In genomic region chr1:41240806-41241747, GRCh38 we compare ENCODE assay signal across 8 cellular contexts. TPM values are rescaled to one million over a fixed set of nuclear protein-coding genes. Genes with fewer than 3 reads are reported as not detected.
DNase-seq lines count a peak whose midpoint lies in the region; ATAC-seq lines count a peak whose summit lies in the region.

No MANE protein-coding gene starts in this region.

- peak overlapping the region; percentile 76 to 93 for H3K4me3 ChIP-seq in esophagus (ENCODE audit: low read depth in 1 of 2, low read length in 2 of 2)
- peak overlapping the region; percentile 71 to 74 for H3K4me3 ChIP-seq in muscle layer of duodenum (ENCODE audit: low read depth in 1 of 2, low read length in 2 of 2)

- peak; percentile 57 for ATAC-seq in HG02798 (IDR thresholded peaks at IDR 0.05; ENCODE audit: poor library complexity, unreplicated experiment)

- no peaks in the 10 kb centered on the region for H3K9me3 Mint-ChIP-seq in stimulated activated naive CD8-positive, alpha-beta T cell treated with anti-CD3 and anti-CD28 coated beads, Interleukin-15, Interleukin-2, amounts not matched to agents 100 ng/mL and 50 ng/mL, for 24 hours

- peak overlapping the region; percentile 89 for H3K4me3 Mint-ChIP-seq in stimulated activated naive CD8-positive, alpha-beta T cell treated with anti-CD3 and anti-CD28 coated beads, Interleukin-15, Interleukin-2, amounts not matched to agents 100 ng/mL and 50 ng/mL, for 24 hours

- 2 to 6% methylated on average over 46 to 57 of the region's 57 CpGs for WGBS in esophagus, 2 donors

- H3K4me1 ChIP-seq in esophagus (ENCODE audit: control insufficient read depth in 2 of 2, insufficient read depth in 2 of 2, low read length in 1 of 2) = no peaks in the 10 kb centered on the region
- peaks cover 0 to 25% of the 10 kb centered on the region in 2 donors for H3K4me1 ChIP-seq in muscle layer of duodenum (ENCODE audit: control insufficient read depth in 1 of 2, insufficient read depth in 2 of 2, low read length in 2 of 2)

- H3K36me3 Mint-ChIP-seq in stimulated activated naive CD8-positive, alpha-beta T cell treated with anti-CD3 and anti-CD28 coated beads, Interleukin-15, Interleukin-2, amounts not matched to agents 100 ng/mL and 50 ng/mL, for 24 hours (ENCODE audit: low read depth) = peaks cover 6% of the 10 kb centered on the region

- H3K36me3 ChIP-seq in esophagus (ENCODE audit: control insufficient read depth in 2 of 2, insufficient read depth in 2 of 2, low read length in 1 of 2) (no peaks in the 10 kb centered on the region), muscle layer of duodenum (ENCODE audit: control insufficient read depth in 1 of 2, insufficient read depth in 2 of 2, low read length in 2 of 2) (no peaks in the 10 kb centered on the region)

- H3K27me3 ChIP-seq in esophagus (ENCODE audit: control insufficient read depth in 1 of 2, insufficient read depth in 2 of 2, low read length in 2 of 2) (no peaks in the 10 kb centered on the region), muscle layer of duodenum (ENCODE audit: low read depth, low read length) (no peaks in the 10 kb centered on the region)

- peak overlapping the region; percentile 91 for H3K27ac ChIP-seq in esophagus (ENCODE audit: low read depth in 2 of 2, low read length in 1 of 2)
- peak overlapping the region; percentile 87 for H3K27ac ChIP-seq in muscle layer of duodenum (ENCODE audit: low read length)

- peaks cover 30% of the 10 kb centered on the region for H3K4me1 Mint-ChIP-seq in stimulated activated naive CD8-positive, alpha-beta T cell treated with anti-CD3 and anti-CD28 coated beads, Interleukin-15, Interleukin-2, amounts not matched to agents 100 ng/mL and 50 ng/mL, for 24 hours (ENCODE audit: low read depth)

- DNase-seq in NCI-H345 (lab: John Stamatoyannopoulos, UW) (peak; percentile 47), NCI-H345 treated with DMSO at 0.1 percent for 48 hours (lab: John Stamatoyannopoulos, UW; ENCODE audit: unreplicated experiment) (no peak), NCI-H748 (lab: John Stamatoyannopoulos, UW; ENCODE audit: unreplicated experiment) (peak; percentile 97), activated T-cell treated with anti-CD3 and anti-CD28 coated beads for 24 hours (ENCODE audit: low read depth) (peak; percentile 30)

- peaks cover 14% of the 10 kb centered on the region for H3K27me3 Mint-ChIP-seq in stimulated activated naive CD8-positive, alpha-beta T cell treated with anti-CD3 and anti-CD28 coated beads, Interleukin-15, Interleukin-2, amounts not matched to agents 100 ng/mL and 50 ng/mL, for 24 hours

- no peaks in the 10 kb centered on the region for H3K9me3 ChIP-seq in esophagus (ENCODE audit: control insufficient read depth in 2 of 2, insufficient read depth in 1 of 2, low read depth in 1 of 2, low read length in 1 of 2)
- no peaks in the 10 kb centered on the region for H3K9me3 ChIP-seq in muscle layer of duodenum (ENCODE audit: control insufficient read depth in 1 of 2, low read length in 2 of 2)

- peak overlapping the region; percentile 91 for H3K27ac Mint-ChIP-seq in stimulated activated naive CD8-positive, alpha-beta T cell treated with anti-CD3 and anti-CD28 coated beads, Interleukin-15, Interleukin-2, amounts not matched to agents 100 ng/mL and 50 ng/mL, for 24 hours

RNA-seq across cellular contexts. Expression of gene SCMH1, which starts 1.0 kb away (rescaled TPM):
- 10 to 100 TPM; 11.1 to 12.8 TPM for polyA plus RNA-seq in esophagus
